ENCODE assay signal across 8 cellular contexts in the genomic region with DNA sequence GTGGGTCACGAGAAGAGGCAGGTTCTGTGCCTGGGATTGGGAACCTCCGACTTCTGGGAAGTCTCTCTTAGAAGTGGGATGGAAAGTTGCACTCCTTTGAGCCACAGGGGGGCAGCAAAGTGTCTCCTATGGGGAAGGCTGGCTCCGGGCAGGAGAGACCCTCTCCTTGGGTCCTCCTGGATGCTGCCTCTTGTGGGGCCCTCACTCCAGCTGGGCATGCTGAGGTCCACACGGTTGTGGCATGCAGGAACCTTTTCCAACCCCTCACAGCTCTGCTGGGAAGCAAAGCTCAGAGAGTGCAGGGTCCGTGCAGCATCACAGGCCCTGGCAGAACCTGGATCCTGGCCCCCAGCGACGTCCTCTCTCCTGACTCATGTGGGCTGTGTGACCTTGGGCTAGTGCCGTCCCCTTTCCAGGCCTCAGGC. TPM values are rescaled to one million over a fixed set of nuclear protein-coding genes. Genes with fewer than 3 reads are reported as not detected.
DNase-seq lines count a peak whose midpoint lies in the region; ATAC-seq, FAIRE-seq and TF ChIP-seq lines count a peak whose summit lies in the region.

No MANE protein-coding gene starts in this region.

- ATAC-seq in Right ventricle myocardium superior (ENCODE audit: poor library complexity) (peak; percentile 45), GM19324 (IDR thresholded peaks at IDR 0.05; ENCODE audit: low FRiP score, unreplicated experiment) (no peak), GM18868 (IDR thresholded peaks at IDR 0.05; ENCODE audit: unreplicated experiment) (no peak)

- H3K4me3 Mint-ChIP-seq in mesothelial cell of epicardium, result no peak overlapping the region

- H3K4me1 Mint-ChIP-seq in mesothelial cell of epicardium, result no peaks in the 10 kb centered on the region

- H3K27ac Mint-ChIP-seq in mesothelial cell of epicardium, result no peak overlapping the region

- intact Hi-C loops in Right ventricle myocardium superior (cut with DNase I) (no loop called here), cardiac septum (cut with DNase I) (no loop called here)

- FAIRE-seq in bronchial epithelial cell (lab: Jason Lieb, UNC), result no peak

- TF ChIP-seq CTCF in bronchial epithelial cell (IDR thresholded peaks at IDR 0.05; ENCODE audit: insufficient read depth, low read length, severe bottlenecking), result peak; percentile 80
- peak; percentile 62 for TF ChIP-seq CTCF in mesothelial cell of epicardium (IDR thresholded peaks at IDR 0.05; ENCODE audit: unreplicated experiment)

- no peak overlapping the region for H3K4me3 ChIP-seq in bronchial epithelial cell (ENCODE audit: low read depth, low read length)

- H3K36me3 Mint-ChIP-seq in mesothelial cell of epicardium, result no peaks in the 10 kb centered on the region

- H3K27me3 Mint-ChIP-seq in mesothelial cell of epicardium (ENCODE audit: low read depth), result peaks cover 36% of the 10 kb centered on the region

- no peaks in the 10 kb centered on the region for H3K9me3 Mint-ChIP-seq in mesothelial cell of epicardium

- H3K36me3 ChIP-seq in bronchial epithelial cell (ENCODE audit: control insufficient read depth, insufficient read depth, low read length), result no peaks in the 10 kb centered on the region

- H3K27me3 ChIP-seq in bronchial epithelial cell (ENCODE audit: control insufficient read depth, insufficient read depth, low read length), result peaks cover 5% of the 10 kb centered on the region

- DNase-seq in Right ventricle myocardium superior (no peak), cardiac septum (ENCODE audit: low spot score) (no peak), NCI-H2196 treated with DMSO at 0.1 percent for 48 hours (lab: John Stamatoyannopoulos, UW; ENCODE audit: unreplicated experiment) (peak; percentile 2), bronchial epithelial cell (ENCODE audit: low read depth) (peak; percentile 28), mesothelial cell of epicardium (ENCODE audit: low spot score in 2 of 2, unreplicated experiment in 2 of 2) (peak in 1 of 2 experiments; percentile 69), glomerular visceral epithelial cell (ENCODE audit: extremely low spot score) (no peak)

RNA-seq across cellular contexts. Expression of gene SDSL, which starts 17.4 kb away (rescaled TPM):
- total RNA-seq in Right ventricle myocardium superior (6.3 TPM), cardiac septum (11.5 TPM), bronchial epithelial cell (4.7 and 21.5 TPM in 2 replicates), mesothelial cell of epicardium (9.5 to 12.9 TPM (median 11.6 TPM) in 3 replicates)

RNA-seq across cellular contexts. Expression of gene LHX5, which starts 32.1 kb away (rescaled TPM):
- not detected for total RNA-seq in Right ventricle myocardium superior
- total RNA-seq in cardiac septum, result not detected
- total RNA-seq in bronchial epithelial cell, result 0.26 and 0.77 TPM in 2 replicates
- total RNA-seq in mesothelial cell of epicardium, result not detected in 3 replicates

RNA-seq across cellular contexts. Expression of gene SDS, which starts 35.9 kb away (rescaled TPM):
- total RNA-seq in Right ventricle myocardium superior, result not detected
- 0.81 TPM for total RNA-seq in cardiac septum
- total RNA-seq in bronchial epithelial cell, result not detected in 2 replicates
- not detected in 3 replicates for total RNA-seq in mesothelial cell of epicardium

Comparison
In these comparisons a context has a peak if more than half of its experiments do, and no peak if none do; other contexts are left out.
1. DNase-seq: peak in NCI-H2196 treated with DMSO at 0.1 percent for 48 hours (single experiment) and bronchial epithelial cell (single experiment); none in Right ventricle myocardium superior (single experiment), cardiac septum (single experiment) and glomerular visceral epithelial cell (single experiment).